ENCODE assay signal across 22 cellular contexts in the genomic region with DNA sequence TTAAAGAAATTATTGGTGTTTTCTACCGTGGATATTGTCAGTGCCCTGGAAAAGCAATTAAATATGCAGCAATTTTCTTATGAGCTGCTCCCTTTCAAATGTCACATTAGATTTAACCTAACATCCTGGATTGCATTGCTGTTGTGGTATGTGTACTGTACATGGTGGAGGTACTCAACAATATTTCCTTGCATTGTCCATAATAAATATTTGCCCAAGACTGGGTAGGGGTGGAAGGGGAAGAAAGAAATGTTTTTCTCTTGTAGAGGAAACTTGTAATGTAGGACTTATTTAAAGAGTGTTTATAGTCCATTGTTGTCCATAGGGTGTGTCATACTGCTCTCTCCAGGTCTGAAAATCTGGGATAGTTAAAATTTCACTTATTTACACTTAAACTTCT.
"Had no signal": no experiment of that assay in that cellular context is flagged by ENCODE, and none has a peak within 500 bp of the region (broad histone marks: within the 10 kb centered on the region; RNA-seq: fewer than 3 reads in every experiment).

No MANE protein-coding gene starts in this region.

- H3K36me3 Mint-ChIP-seq: naive B cell; natural killer cell treated with Interleukin-12 subunit alpha and Interleukin-12 subunit beta and Interleukin-15 and Interleukin-18, amount 100 ng/mL, for 72 hours had no signal

- H3K27ac Mint-ChIP-seq: effector memory CD8-positive, alpha-beta T cell; immature natural killer cell; memory B cell; natural killer cell treated with Interleukin-12 subunit alpha and Interleukin-12 subunit beta and Interleukin-15 and Interleukin-18, amount 100 ng/mL, for 72 hours; stimulated activated naive CD8-positive, alpha-beta T cell treated with anti-CD3 and anti-CD28 coated beads, Interleukin-15, amount 100 ng/mL, for 72 hours had no signal

- H3K4me3 Mint-ChIP-seq: effector memory CD8-positive, alpha-beta T cell; immature natural killer cell; memory B cell; naive B cell; natural killer cell treated with Interleukin-12 subunit alpha and Interleukin-12 subunit beta and Interleukin-15 and Interleukin-18, amount 100 ng/mL, for 72 hours; stimulated activated naive CD8-positive, alpha-beta T cell treated with anti-CD3 and anti-CD28 coated beads, Interleukin-15, amount 100 ng/mL, for 72 hours had no signal

- H3K4me1 Mint-ChIP-seq: memory B cell, naive B cell had no signal

- ATAC-seq: effector memory CD8-positive, alpha-beta T cell; foreskin keratinocyte; gastroesophageal sphincter; left colon; left ventricle myocardium superior; mucosa of descending colon; natural killer cell treated with Interleukin-12 subunit alpha and Interleukin-12 subunit beta and Interleukin-15 and Interleukin-18, amount 100 ng/mL, for 72 hours; right lobe of liver; stimulated activated naive CD8-positive, alpha-beta T cell treated with anti-CD3 and anti-CD28 coated beads, Interleukin-15, amount 100 ng/mL, for 72 hours had no signal

- DNase-seq: effector memory CD8-positive, alpha-beta T cell; foreskin keratinocyte; glutamatergic neuron; hypothalamus; immature natural killer cell; islet precursor cell; kidney glomerular epithelial cell; left colon; left ventricle myocardium superior; mucosa of descending colon; naive B cell; nucleus accumbens; right lobe of liver; small intestine; stimulated activated CD4-positive, alpha-beta T cell treated with anti-CD3 and anti-CD28 coated beads, Interleukin-15, amount 100 ng/mL, for 24 hours; stimulated activated CD4-positive, alpha-beta T cell treated with anti-CD3 and anti-CD28 coated beads, Interleukin-2, amount 100 ng/mL, for 48 hours; stimulated activated naive CD4-positive, alpha-beta T cell; stimulated activated naive CD8-positive, alpha-beta T cell treated with anti-CD3 and anti-CD28 coated beads, Interleukin-15, amount 100 ng/mL, for 72 hours; transverse colon had no signal

- H3K27me3 Mint-ChIP-seq: effector memory CD8-positive, alpha-beta T cell; memory B cell; naive B cell; natural killer cell treated with Interleukin-12 subunit alpha and Interleukin-12 subunit beta and Interleukin-15 and Interleukin-18, amount 100 ng/mL, for 72 hours; stimulated activated naive CD8-positive, alpha-beta T cell treated with anti-CD3 and anti-CD28 coated beads, Interleukin-15, amount 100 ng/mL, for 72 hours had no signal

- FAIRE-seq: small intestine had no signal

- H3K9me3 Mint-ChIP-seq: effector memory CD8-positive, alpha-beta T cell; immature natural killer cell; memory B cell; naive B cell; natural killer cell treated with Interleukin-12 subunit alpha and Interleukin-12 subunit beta and Interleukin-15 and Interleukin-18, amount 100 ng/mL, for 72 hours; stimulated activated naive CD8-positive, alpha-beta T cell treated with anti-CD3 and anti-CD28 coated beads, Interleukin-15, amount 100 ng/mL, for 72 hours had no signal
